8 cellular contexts compared by ENCODE assay signal in the genomic region with DNA sequence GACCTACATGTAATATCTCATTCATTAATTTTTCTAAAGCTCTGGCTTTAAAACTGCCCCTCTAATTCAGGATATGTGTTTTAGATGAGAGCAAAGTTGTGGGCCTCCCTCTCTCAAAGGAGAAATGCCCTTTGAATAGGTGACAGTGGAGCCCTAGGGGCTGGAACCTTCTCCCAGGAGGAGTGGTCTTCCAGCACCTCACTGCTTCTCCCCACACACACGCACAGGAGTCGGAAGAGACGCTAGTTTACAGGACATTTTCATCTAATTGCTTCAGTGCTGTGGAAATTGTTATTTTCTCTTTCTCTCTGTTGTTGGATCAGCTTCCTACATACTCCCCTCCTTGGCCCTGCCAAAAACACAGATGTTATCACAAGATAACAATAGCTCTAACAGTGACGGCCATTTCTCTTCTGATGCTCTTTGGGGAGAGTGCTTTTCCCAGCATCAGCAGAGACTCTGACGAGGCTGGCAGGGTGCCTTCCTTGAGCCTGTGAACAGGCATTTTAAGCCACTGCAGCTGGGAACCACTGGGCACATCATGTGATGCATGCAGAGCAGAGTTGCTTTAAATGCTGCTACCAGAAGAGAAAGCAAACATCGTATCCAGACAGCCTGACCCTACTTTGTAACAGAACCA.
DNase-seq lines count a peak whose midpoint lies in the region; FAIRE-seq and TF ChIP-seq lines count a peak whose summit lies in the region.

No MANE protein-coding gene starts in this region.

- WGBS in H1 (ENCODE audit: extremely low coverage in 1 of 2, insufficient coverage in 1 of 2, insufficient read length in 1 of 2, insufficient replicate concordance in 2 of 2, low coverage in 1 of 2, low lambda C conversion rate in 2 of 2, missing lambda C conversion rate in 1 of 2), 2 experiments = 58% methylated on average over 6 of the region's 6 CpGs; no CpG with 5 or more reads in 1 of the 2 experiments
- WGBS in thyroid gland, 2 donors = 46 to 56% methylated on average over 6 of the region's 6 CpGs

- TF ChIP-seq CTCF in H1 (IDR thresholded peaks at IDR 0.05; ENCODE audit: control extremely low read depth in 1 of 3, insufficient read depth in 1 of 3, low read depth in 1 of 3, low read length in 3 of 3) = no peak
- no peak for TF ChIP-seq CTCF in thyroid gland (IDR thresholded peaks at IDR 0.05)

- H3K4ac ChIP-seq in H1 (replicated peaks; ENCODE audit: insufficient read length, low read depth, low read length) = no peak overlapping the region

- peak overlapping the region; percentile 5; the same call in 1 of the 2 replicates for H2BK5ac ChIP-seq in H1 (ENCODE audit: low read depth, low read length)

- H3K9ac ChIP-seq in H1 (replicated peaks in 1 of 4; ENCODE audit: extremely low read depth in 1 of 4, low read depth in 3 of 4, low read length in 3 of 4) = no peak overlapping the region

- H3K36me3 ChIP-seq in H1 (ENCODE audit: control insufficient read depth in 2 of 4, insufficient read depth in 4 of 4, low read length in 3 of 4) (no peaks in the 10 kb centered on the region), thyroid gland (no peaks in the 10 kb centered on the region), H7 (replicated peaks; ENCODE audit: control insufficient read depth, insufficient read depth, low read length) (no peaks in the 10 kb centered on the region)

- H3K79me1 ChIP-seq in H1 (ENCODE audit: low read depth, low read length) = no peaks in the 10 kb centered on the region

- TF ChIP-seq EP300 in H1 (IDR thresholded peaks at IDR 0.05; ENCODE audit: borderline replicate concordance in 1 of 2, low read depth in 2 of 2, low read length in 2 of 2) = no peak

- no peak overlapping the region for H3K4me3 ChIP-seq in H1 (ENCODE audit: extremely low read depth in 1 of 4, insufficient read depth in 2 of 4, low read depth in 3 of 4, low read length in 4 of 4)
- H3K4me3 ChIP-seq in thyroid gland (replicated peaks in 1 of 3) = no peak overlapping the region
- no peak overlapping the region for H3K4me3 ChIP-seq in H7 (ENCODE audit: insufficient read depth, low read depth, low read length)

- peaks cover 9 to 30% (median 29%) of the 10 kb centered on the region in 4 experiments; a peak in 6 of 7 replicates for H3K4me1 ChIP-seq in H1 (replicated peaks in 1 of 4; ENCODE audit: control insufficient read depth in 3 of 4, insufficient read depth in 4 of 4, low read length in 3 of 4)
- H3K4me1 ChIP-seq in thyroid gland = no peaks in the 10 kb centered on the region

- H2BK12ac ChIP-seq in H1 (ENCODE audit: low read depth, low read length) = peak overlapping the region; percentile 68; the same call in 1 of the 2 replicates

- FAIRE-seq in H1 (lab: Jason Lieb, UNC) = no peak
- no peak for FAIRE-seq in GM12891 (lab: Jason Lieb, UNC)

- TF ChIP-seq POLR2A in H1 (IDR thresholded peaks at IDR 0.05; ENCODE audit: control extremely low read depth in 1 of 2, low read depth in 2 of 2, low read length in 2 of 2) (no peak), thyroid gland (IDR thresholded peaks at IDR 0.05) (no peak), GM12891 (IDR thresholded peaks at IDR 0.05; ENCODE audit: low read depth, low read length) (no peak)

- no peak overlapping the region for H3K14ac ChIP-seq in H1 (ENCODE audit: insufficient read length)

- H3K4me2 ChIP-seq in H1 (ENCODE audit: insufficient read depth in 1 of 2, low read depth in 2 of 2, low read length in 2 of 2) = peak overlapping the region in 1 of 2 experiments; percentile 26; a peak in 1 of 4 replicates

- CTCF ChIA-PET in H1 (lab: Charles Lee; ENCODE audit: partially characterized antibody) = interaction anchor here (0.9 to 1.8 kb wide), 4 partner anchors 15 to 311 kb away, joined by 3 to 4 read pairs (median 4); a partner anchor contains a TSS

- peak overlapping the region; percentile 62 for H2BK120ac ChIP-seq in H1 (replicated peaks; ENCODE audit: low read depth, low read length)

- H3K27ac ChIP-seq in H1 (ENCODE audit: low read depth, low read length) (no peak overlapping the region), thyroid gland (peak overlapping the region in 1 of 3 donors; percentile 19)

- peak overlapping the region; percentile 96 for H2AFZ ChIP-seq in H1 (ENCODE audit: low read length)

- no peak overlapping the region for H4K5ac ChIP-seq in H1 (ENCODE audit: insufficient read length, low read depth, low read length)

- H4K8ac ChIP-seq in H1 (ENCODE audit: extremely low read depth, insufficient read depth, low read length) = no peak overlapping the region

- H2BK15ac ChIP-seq in H1 (ENCODE audit: low read length) = peak overlapping the region; percentile 2; the same call in 1 of the 2 replicates

- no peak overlapping the region for H3K18ac ChIP-seq in H1 (ENCODE audit: extremely low read depth, low read length)

- H4K91ac ChIP-seq in H1 (replicated peaks; ENCODE audit: insufficient read length, low read length) = no peak overlapping the region

- H3K79me2 ChIP-seq in H1 (ENCODE audit: control insufficient read depth in 1 of 2, insufficient read depth in 2 of 2, low read length in 2 of 2) = no peaks in the 10 kb centered on the region

- no peak overlapping the region for H3K23ac ChIP-seq in H1 (ENCODE audit: insufficient read length)

- H2AK5ac ChIP-seq in H1 (ENCODE audit: low read depth, low read length) = no peak overlapping the region

- DNase-seq in NCI-H748 (lab: John Stamatoyannopoulos, UW; ENCODE audit: unreplicated experiment) (peak; percentile 19), NCI-H748 treated with DMSO at 0.1 percent for 48 hours (lab: John Stamatoyannopoulos, UW) (no peak), H1 (ENCODE audit: low read depth in 1 of 2, low spot score in 2 of 2) (no peak), lung microvascular endothelial cell (ENCODE audit: low read depth in 2 of 2) (peak; percentile 56 to 64), thyroid gland (peak; percentile 25 to 29), H7 (no peak), GM12891 (ENCODE audit: insufficient read length, low spot score) (no peak), NCI-H187 (lab: John Stamatoyannopoulos, UW) (no peak)

- peaks cover 0 to 5% (median 1%) of the 10 kb centered on the region in 4 experiments; a peak in 3 of 7 replicates for H3K27me3 ChIP-seq in H1 (replicated peaks in 1 of 4; ENCODE audit: control insufficient read depth in 3 of 4, extremely low read depth in 1 of 4, insufficient read depth in 3 of 4, low read length in 3 of 4)
- no peaks in the 10 kb centered on the region for H3K27me3 ChIP-seq in thyroid gland
- peaks cover 3% of the 10 kb centered on the region; the same call in 1 of the 2 replicates for H3K27me3 ChIP-seq in H7 (ENCODE audit: control insufficient read depth, insufficient read depth, low read length)

- no peak for TF ChIP-seq RAD21 in H1 (IDR thresholded peaks at IDR 0.05 in 1 of 2, conservative IDR thresholded peaks at IDR 0.05 in 1 of 2; ENCODE audit: low read depth in 2 of 2, low read length in 2 of 2)

- no peaks in the 10 kb centered on the region for H3K23me2 ChIP-seq in H1 (ENCODE audit: low read depth, low read length)

- intact Hi-C loops in thyroid gland (cut with DNase I) = no loop called here

- H3K56ac ChIP-seq in H1 (replicated peaks; ENCODE audit: insufficient read length, low read depth, low read length) = no peak overlapping the region

- POLR2A ChIA-PET in H1 (lab: Charles Lee; ENCODE audit: partially characterized antibody) = no interaction called here

- H3K9me3 ChIP-seq in H1 (ENCODE audit: insufficient read depth in 2 of 2, low read depth in 1 of 2, low read length in 1 of 2) = no peaks in the 10 kb centered on the region
- H3K9me3 ChIP-seq in thyroid gland = no peaks in the 10 kb centered on the region

- no peaks in the 10 kb centered on the region for H4K20me1 ChIP-seq in H1 (replicated peaks in 1 of 2; ENCODE audit: control insufficient read depth in 1 of 2, insufficient read depth in 2 of 2, low read length in 2 of 2)

- H2BK20ac ChIP-seq in H1 (ENCODE audit: low read length) = peak overlapping the region; percentile 88

TF ChIP-seq in H1, 55 proteins besides CTCF, POLR2A, EP300 and RAD21:
- TF ChIP-seq CBX5 (IDR thresholded peaks at IDR 0.05; ENCODE audit: low read depth, low read length) (no peak), YY1 (IDR thresholded peaks at IDR 0.05; ENCODE audit: low read depth, low read length) (peak; percentile 55; the same call in 1 of the 2 replicates)
TF ChIP-seq in H1: peak in this region for 1.

TF ChIP-seq in GM12891, 5 proteins besides CTCF, POLR2A, EP300 and RAD21:
- TF ChIP-seq TAF1 (IDR thresholded peaks at IDR 0.05; ENCODE audit: low read depth, low read length) = no peak
- TF ChIP-seq POU2F2 (IDR thresholded peaks at IDR 0.05; ENCODE audit: low read depth, low read length) = no peak
- no peak for TF ChIP-seq SPI1 (IDR thresholded peaks at IDR 0.05; ENCODE audit: low read depth, low read length)
- no peak for TF ChIP-seq PAX5 (IDR thresholded peaks at IDR 0.05; ENCODE audit: insufficient read depth, low read length, severe bottlenecking)
- TF ChIP-seq POLR2AphosphoS5 (IDR thresholded peaks at IDR 0.05; ENCODE audit: low read depth, low read length) = no peak

Comparison
In these comparisons a context has a peak if more than half of its experiments do, and no peak if none do; other contexts are left out.
1. DNase-seq: peak in NCI-H748 (single experiment), lung microvascular endothelial cell (2 of 2) and thyroid gland (2 of 2); none in NCI-H748 treated with DMSO at 0.1 percent for 48 hours (single experiment), H1 (0 of 2), H7 (single experiment), GM12891 (single experiment) and NCI-H187 (0 of 2).